In the genomic region with DNA sequence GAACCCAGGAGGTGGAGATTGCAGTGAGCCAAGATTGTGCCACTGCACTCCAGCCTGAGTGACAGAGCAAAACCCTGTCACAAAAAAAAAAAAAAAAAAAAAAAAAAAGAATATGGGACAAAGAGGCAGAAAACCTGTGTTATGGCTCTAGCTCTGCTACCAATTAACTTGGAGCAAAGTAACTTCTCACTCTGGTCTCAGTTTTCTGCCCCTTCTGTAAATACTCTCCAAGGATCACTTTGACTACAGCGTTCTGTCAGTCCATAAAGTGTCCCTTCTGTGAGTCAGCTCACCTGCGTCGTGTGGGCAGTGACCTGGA, we compare ENCODE assay signal across 1 cellular context.
TF ChIP-seq lines count a peak whose summit lies in the region.

No MANE protein-coding gene starts in this region.

TF ChIP-seq in K562, 482 proteins besides CTCF, POLR2A, EP300 and RAD21:
- TF ChIP-seq, protein P1, sequence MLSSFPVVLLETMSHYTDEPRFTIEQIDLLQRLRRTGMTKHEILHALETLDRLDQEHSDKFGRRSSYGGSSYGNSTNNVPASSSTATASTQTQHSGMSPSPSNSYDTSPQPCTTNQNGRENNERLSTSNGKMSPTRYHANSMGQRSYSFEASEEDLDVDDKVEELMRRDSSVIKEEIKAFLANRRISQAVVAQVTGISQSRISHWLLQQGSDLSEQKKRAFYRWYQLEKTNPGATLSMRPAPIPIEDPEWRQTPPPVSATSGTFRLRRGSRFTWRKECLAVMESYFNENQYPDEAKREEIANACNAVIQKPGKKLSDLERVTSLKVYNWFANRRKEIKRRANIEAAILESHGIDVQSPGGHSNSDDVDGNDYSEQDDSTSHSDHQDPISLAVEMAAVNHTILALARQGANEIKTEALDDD (IDR thresholded peaks at IDR 0.05): no peak
- TF ChIP-seq, protein P2, sequence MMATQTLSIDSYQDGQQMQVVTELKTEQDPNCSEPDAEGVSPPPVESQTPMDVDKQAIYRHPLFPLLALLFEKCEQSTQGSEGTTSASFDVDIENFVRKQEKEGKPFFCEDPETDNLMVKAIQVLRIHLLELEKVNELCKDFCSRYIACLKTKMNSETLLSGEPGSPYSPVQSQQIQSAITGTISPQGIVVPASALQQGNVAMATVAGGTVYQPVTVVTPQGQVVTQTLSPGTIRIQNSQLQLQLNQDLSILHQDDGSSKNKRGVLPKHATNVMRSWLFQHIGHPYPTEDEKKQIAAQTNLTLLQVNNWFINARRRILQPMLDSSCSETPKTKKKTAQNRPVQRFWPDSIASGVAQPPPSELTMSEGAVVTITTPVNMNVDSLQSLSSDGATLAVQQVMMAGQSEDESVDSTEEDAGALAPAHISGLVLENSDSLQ (IDR thresholded peaks at IDR 0.05): peak; percentile 19; the same call in 1 of the 2 replicates
